1 cellular context compared by ENCODE assay signal in genomic region chr10:92125169-92125543, GRCh38.
TF ChIP-seq lines count a peak whose summit lies in the region.

No MANE protein-coding gene starts in this region.

TF ChIP-seq in endothelial cell of umbilical vein, 7 proteins besides CTCF, POLR2A, EP300 and RAD21:
- TF ChIP-seq POLR2AphosphoS5 (IDR thresholded peaks at IDR 0.05; ENCODE audit: insufficient read depth, low read depth, low read length) (no peak), MAX (IDR thresholded peaks at IDR 0.05; ENCODE audit: insufficient read depth, insufficient read length) (no peak), MYC (IDR thresholded peaks at IDR 0.05; ENCODE audit: low read depth, low read length) (no peak)
